1 cellular context compared by ENCODE assay signal in the genomic region with DNA sequence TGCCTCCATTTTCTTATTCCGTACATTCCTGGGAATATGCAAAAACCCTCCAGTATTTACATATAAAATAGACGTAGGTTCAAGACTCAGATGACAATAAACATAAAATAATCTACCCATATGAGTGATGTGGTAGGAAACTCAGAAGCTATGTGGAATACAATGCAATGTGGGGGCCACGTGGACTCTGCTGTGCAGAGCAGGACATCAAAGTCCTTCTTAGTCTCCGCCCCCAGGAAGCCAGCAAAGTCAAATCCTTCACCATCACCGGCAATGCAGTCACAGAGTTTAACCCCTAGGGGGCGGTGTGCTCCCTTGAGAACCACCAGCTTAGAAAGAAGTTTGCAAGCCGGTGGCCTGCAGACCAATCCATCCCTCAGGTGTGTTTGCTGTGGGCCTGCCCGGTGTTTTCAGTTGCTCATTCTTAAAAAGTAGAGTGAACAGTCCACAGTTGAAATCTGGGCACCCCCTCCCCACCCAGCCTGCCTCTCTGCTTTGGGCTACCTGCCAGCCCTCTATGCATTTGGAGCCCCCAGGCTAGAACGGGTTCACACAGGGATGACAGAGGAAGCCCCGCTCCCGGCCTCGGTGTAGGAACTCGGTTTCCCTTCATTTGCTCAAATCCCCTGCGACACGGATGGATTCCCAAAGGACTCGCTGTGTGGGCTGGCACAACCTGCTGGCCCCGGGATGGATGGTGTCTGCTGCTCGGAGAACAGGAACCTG.
A peak's percentile ranks its signal among the peaks of the same experiment; 100 is the strongest.
TF ChIP-seq lines count a peak whose summit lies in the region.

No MANE protein-coding gene starts in this region.

TF ChIP-seq in HepG2, 621 proteins besides CTCF, POLR2A, EP300 and RAD21 (continued from another document and continues in another):
- TF ChIP-seq, protein P1, sequence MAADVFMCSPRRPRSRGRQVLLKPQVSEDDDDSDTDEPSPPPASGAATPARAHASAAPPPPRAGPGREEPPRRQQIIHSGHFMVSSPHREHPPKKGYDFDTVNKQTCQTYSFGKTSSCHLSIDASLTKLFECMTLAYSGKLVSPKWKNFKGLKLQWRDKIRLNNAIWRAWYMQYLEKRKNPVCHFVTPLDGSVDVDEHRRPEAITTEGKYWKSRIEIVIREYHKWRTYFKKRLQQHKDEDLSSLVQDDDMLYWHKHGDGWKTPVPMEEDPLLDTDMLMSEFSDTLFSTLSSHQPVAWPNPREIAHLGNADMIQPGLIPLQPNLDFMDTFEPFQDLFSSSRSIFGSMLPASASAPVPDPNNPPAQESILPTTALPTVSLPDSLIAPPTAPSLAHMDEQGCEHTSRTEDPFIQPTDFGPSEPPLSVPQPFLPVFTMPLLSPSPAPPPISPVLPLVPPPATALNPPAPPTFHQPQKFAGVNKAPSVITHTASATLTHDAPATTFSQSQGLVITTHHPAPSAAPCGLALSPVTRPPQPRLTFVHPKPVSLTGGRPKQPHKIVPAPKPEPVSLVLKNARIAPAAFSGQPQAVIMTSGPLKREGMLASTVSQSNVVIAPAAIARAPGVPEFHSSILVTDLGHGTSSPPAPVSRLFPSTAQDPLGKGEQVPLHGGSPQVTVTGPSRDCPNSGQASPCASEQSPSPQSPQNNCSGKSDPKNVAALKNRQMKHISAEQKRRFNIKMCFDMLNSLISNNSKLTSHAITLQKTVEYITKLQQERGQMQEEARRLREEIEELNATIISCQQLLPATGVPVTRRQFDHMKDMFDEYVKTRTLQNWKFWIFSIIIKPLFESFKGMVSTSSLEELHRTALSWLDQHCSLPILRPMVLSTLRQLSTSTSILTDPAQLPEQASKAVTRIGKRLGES (CRISPR knock-in tag; IDR thresholded peaks at IDR 0.05; ENCODE audit: borderline replicate concordance): no peak
- TF ChIP-seq EEA1 (CRISPR knock-in tag; IDR thresholded peaks at IDR 0.05; ENCODE audit: borderline replicate concordance): no peak
- TF ChIP-seq, protein P2, sequence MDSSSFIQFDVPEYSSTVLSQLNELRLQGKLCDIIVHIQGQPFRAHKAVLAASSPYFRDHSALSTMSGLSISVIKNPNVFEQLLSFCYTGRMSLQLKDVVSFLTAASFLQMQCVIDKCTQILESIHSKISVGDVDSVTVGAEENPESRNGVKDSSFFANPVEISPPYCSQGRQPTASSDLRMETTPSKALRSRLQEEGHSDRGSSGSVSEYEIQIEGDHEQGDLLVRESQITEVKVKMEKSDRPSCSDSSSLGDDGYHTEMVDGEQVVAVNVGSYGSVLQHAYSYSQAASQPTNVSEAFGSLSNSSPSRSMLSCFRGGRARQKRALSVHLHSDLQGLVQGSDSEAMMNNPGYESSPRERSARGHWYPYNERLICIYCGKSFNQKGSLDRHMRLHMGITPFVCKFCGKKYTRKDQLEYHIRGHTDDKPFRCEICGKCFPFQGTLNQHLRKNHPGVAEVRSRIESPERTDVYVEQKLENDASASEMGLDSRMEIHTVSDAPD (CRISPR knock-in tag; IDR thresholded peaks at IDR 0.05): no peak
- peak; percentile 84 for TF ChIP-seq ZSCAN9 (CRISPR knock-in tag; IDR thresholded peaks at IDR 0.05; ENCODE audit: borderline replicate concordance)
- TF ChIP-seq, protein P3, sequence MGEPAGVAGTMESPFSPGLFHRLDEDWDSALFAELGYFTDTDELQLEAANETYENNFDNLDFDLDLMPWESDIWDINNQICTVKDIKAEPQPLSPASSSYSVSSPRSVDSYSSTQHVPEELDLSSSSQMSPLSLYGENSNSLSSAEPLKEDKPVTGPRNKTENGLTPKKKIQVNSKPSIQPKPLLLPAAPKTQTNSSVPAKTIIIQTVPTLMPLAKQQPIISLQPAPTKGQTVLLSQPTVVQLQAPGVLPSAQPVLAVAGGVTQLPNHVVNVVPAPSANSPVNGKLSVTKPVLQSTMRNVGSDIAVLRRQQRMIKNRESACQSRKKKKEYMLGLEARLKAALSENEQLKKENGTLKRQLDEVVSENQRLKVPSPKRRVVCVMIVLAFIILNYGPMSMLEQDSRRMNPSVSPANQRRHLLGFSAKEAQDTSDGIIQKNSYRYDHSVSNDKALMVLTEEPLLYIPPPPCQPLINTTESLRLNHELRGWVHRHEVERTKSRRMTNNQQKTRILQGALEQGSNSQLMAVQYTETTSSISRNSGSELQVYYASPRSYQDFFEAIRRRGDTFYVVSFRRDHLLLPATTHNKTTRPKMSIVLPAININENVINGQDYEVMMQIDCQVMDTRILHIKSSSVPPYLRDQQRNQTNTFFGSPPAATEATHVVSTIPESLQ (CRISPR knock-in tag; conservative IDR thresholded peaks at IDR 0.05): peak; percentile 55; the same call in 1 of the 2 replicates
- TF ChIP-seq, protein P4, sequence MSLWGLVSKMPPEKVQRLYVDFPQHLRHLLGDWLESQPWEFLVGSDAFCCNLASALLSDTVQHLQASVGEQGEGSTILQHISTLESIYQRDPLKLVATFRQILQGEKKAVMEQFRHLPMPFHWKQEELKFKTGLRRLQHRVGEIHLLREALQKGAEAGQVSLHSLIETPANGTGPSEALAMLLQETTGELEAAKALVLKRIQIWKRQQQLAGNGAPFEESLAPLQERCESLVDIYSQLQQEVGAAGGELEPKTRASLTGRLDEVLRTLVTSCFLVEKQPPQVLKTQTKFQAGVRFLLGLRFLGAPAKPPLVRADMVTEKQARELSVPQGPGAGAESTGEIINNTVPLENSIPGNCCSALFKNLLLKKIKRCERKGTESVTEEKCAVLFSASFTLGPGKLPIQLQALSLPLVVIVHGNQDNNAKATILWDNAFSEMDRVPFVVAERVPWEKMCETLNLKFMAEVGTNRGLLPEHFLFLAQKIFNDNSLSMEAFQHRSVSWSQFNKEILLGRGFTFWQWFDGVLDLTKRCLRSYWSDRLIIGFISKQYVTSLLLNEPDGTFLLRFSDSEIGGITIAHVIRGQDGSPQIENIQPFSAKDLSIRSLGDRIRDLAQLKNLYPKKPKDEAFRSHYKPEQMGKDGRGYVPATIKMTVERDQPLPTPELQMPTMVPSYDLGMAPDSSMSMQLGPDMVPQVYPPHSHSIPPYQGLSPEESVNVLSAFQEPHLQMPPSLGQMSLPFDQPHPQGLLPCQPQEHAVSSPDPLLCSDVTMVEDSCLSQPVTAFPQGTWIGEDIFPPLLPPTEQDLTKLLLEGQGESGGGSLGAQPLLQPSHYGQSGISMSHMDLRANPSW (CRISPR knock-in tag; IDR thresholded peaks at IDR 0.05; ENCODE audit: borderline replicate concordance): 0 out of 2 replicates have a peak, but pooled peaks have one; percentile 35
- peak; percentile 44; the same call in 1 of the 2 replicates for TF ChIP-seq FOXA3 (CRISPR knock-in tag; IDR thresholded peaks at IDR 0.05)
- no peak for TF ChIP-seq SPEN (CRISPR knock-in tag; IDR thresholded peaks at IDR 0.05; ENCODE audit: low read depth)
- TF ChIP-seq, protein P5, sequence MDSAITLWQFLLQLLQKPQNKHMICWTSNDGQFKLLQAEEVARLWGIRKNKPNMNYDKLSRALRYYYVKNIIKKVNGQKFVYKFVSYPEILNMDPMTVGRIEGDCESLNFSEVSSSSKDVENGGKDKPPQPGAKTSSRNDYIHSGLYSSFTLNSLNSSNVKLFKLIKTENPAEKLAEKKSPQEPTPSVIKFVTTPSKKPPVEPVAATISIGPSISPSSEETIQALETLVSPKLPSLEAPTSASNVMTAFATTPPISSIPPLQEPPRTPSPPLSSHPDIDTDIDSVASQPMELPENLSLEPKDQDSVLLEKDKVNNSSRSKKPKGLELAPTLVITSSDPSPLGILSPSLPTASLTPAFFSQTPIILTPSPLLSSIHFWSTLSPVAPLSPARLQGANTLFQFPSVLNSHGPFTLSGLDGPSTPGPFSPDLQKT (CRISPR knock-in tag; IDR thresholded peaks at IDR 0.05; ENCODE audit: borderline replicate concordance): no peak
- peak; percentile 79; the same call in 1 of the 2 replicates for TF ChIP-seq BRCA1 (CRISPR knock-in tag; IDR thresholded peaks at IDR 0.05)
- TF ChIP-seq ZNF20 (CRISPR knock-in tag; IDR thresholded peaks at IDR 0.05): no peak
- TF ChIP-seq ARHGAP35 (CRISPR knock-in tag; IDR thresholded peaks at IDR 0.05; ENCODE audit: borderline replicate concordance): peak; percentile 42; the same call in 1 of the 2 replicates
- no peak for TF ChIP-seq ZNF569 (CRISPR knock-in tag; IDR thresholded peaks at IDR 0.05; ENCODE audit: borderline replicate concordance)
- no peak for TF ChIP-seq ZNF746 (CRISPR knock-in tag; IDR thresholded peaks at IDR 0.05)
- peak; percentile 38; the same call in 1 of the 2 replicates for TF ChIP-seq ZIK1 (CRISPR knock-in tag; IDR thresholded peaks at IDR 0.05; ENCODE audit: borderline replicate concordance, low read depth)
- TF ChIP-seq, protein P6, sequence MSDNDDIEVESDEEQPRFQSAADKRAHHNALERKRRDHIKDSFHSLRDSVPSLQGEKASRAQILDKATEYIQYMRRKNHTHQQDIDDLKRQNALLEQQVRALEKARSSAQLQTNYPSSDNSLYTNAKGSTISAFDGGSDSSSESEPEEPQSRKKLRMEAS (IDR thresholded peaks at IDR 0.05): peak; percentile 97
- peak; percentile 72 for TF ChIP-seq ESRRA (CRISPR knock-in tag; IDR thresholded peaks at IDR 0.05; ENCODE audit: low read depth)
- peak; percentile 74; the same call in 1 of the 2 replicates for TF ChIP-seq ZNF788 (CRISPR knock-in tag; IDR thresholded peaks at IDR 0.05; ENCODE audit: borderline replicate concordance)
- TF ChIP-seq EED (CRISPR knock-in tag; IDR thresholded peaks at IDR 0.05): peak; percentile 80
- TF ChIP-seq FOXJ3 (CRISPR knock-in tag; IDR thresholded peaks at IDR 0.05; ENCODE audit: borderline replicate concordance): peak; percentile 61; the same call in 1 of the 2 replicates
- no peak for TF ChIP-seq ATF1 (CRISPR knock-in tag; IDR thresholded peaks at IDR 0.05)
- TF ChIP-seq, protein P7, sequence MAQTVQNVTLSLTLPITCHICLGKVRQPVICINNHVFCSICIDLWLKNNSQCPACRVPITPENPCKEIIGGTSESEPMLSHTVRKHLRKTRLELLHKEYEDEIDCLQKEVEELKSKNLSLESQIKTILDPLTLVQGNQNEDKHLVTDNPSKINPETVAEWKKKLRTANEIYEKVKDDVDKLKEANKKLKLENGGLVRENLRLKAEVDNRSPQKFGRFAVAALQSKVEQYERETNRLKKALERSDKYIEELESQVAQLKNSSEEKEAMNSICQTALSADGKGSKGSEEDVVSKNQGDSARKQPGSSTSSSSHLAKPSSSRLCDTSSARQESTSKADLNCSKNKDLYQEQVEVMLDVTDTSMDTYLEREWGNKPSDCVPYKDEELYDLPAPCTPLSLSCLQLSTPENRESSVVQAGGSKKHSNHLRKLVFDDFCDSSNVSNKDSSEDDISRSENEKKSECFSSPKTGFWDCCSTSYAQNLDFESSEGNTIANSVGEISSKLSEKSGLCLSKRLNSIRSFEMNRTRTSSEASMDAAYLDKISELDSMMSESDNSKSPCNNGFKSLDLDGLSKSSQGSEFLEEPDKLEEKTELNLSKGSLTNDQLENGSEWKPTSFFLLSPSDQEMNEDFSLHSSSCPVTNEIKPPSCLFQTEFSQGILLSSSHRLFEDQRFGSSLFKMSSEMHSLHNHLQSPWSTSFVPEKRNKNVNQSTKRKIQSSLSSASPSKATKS (CRISPR knock-in tag; IDR thresholded peaks at IDR 0.05): 0 out of 2 replicates have a peak, but pooled peaks have one; percentile 60
- 0 out of 2 replicates have a peak, but pooled peaks have one; percentile 31 for TF ChIP-seq ZNF44 (CRISPR knock-in tag; IDR thresholded peaks at IDR 0.05)
- TF ChIP-seq, protein P8, sequence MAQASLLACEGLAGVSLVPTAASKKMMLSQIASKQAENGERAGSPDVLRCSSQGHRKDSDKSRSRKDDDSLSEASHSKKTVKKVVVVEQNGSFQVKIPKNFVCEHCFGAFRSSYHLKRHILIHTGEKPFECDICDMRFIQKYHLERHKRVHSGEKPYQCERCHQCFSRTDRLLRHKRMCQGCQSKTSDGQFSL (CRISPR knock-in tag; IDR thresholded peaks at IDR 0.05): no peak; the same call in 1 of the 2 replicates
- peak; percentile 40; the same call in 1 of the 2 replicates for TF ChIP-seq ZNF607 (CRISPR knock-in tag; IDR thresholded peaks at IDR 0.05; ENCODE audit: borderline replicate concordance)
- peak; percentile 68; the same call in 1 of the 2 replicates for TF ChIP-seq NCOR1 (IDR thresholded peaks at IDR 0.05; ENCODE audit: borderline replicate concordance, low read length)
- peak; percentile 84 for TF ChIP-seq ZNF335 (CRISPR knock-in tag; IDR thresholded peaks at IDR 0.05)
- TF ChIP-seq ZBTB42 (CRISPR knock-in tag; IDR thresholded peaks at IDR 0.05): no peak
- peak; percentile 70; the same call in 1 of the 2 replicates for TF ChIP-seq STAT5B (CRISPR knock-in tag; IDR thresholded peaks at IDR 0.05)
- peak; percentile 81; the same call in 1 of the 2 replicates for TF ChIP-seq SMAD3 (CRISPR knock-in tag; IDR thresholded peaks at IDR 0.05)
- TF ChIP-seq ZNF124 (CRISPR knock-in tag; IDR thresholded peaks at IDR 0.05): peak; percentile 74; the same call in 1 of the 2 replicates
- no peak for TF ChIP-seq SNRNP70 (IDR thresholded peaks at IDR 0.05; ENCODE audit: low read depth, low read length)
- no peak for TF ChIP-seq ZBTB3 (CRISPR knock-in tag; IDR thresholded peaks at IDR 0.05; ENCODE audit: borderline replicate concordance, low read depth)
- TF ChIP-seq ZNF577 (CRISPR knock-in tag; IDR thresholded peaks at IDR 0.05; ENCODE audit: borderline replicate concordance, low read depth): no peak
- no peak for TF ChIP-seq ZNF703 (CRISPR knock-in tag; IDR thresholded peaks at IDR 0.05; ENCODE audit: borderline replicate concordance)
- TF ChIP-seq, protein P9, sequence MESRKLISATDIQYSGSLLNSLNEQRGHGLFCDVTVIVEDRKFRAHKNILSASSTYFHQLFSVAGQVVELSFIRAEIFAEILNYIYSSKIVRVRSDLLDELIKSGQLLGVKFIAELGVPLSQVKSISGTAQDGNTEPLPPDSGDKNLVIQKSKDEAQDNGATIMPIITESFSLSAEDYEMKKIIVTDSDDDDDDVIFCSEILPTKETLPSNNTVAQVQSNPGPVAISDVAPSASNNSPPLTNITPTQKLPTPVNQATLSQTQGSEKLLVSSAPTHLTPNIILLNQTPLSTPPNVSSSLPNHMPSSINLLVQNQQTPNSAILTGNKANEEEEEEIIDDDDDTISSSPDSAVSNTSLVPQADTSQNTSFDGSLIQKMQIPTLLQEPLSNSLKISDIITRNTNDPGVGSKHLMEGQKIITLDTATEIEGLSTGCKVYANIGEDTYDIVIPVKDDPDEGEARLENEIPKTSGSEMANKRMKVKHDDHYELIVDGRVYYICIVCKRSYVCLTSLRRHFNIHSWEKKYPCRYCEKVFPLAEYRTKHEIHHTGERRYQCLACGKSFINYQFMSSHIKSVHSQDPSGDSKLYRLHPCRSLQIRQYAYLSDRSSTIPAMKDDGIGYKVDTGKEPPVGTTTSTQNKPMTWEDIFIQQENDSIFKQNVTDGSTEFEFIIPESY (CRISPR knock-in tag; IDR thresholded peaks at IDR 0.05): peak; percentile 65
- TF ChIP-seq HNRNPH1 (optimal IDR thresholded peaks at IDR 0.05; ENCODE audit: low read depth, low read length): no peak
- TF ChIP-seq PHF21A (CRISPR knock-in tag; IDR thresholded peaks at IDR 0.05): peak; percentile 63; the same call in 1 of the 2 replicates
- no peak for TF ChIP-seq WIZ (CRISPR knock-in tag; IDR thresholded peaks at IDR 0.05)
- TF ChIP-seq NCOA2 (CRISPR knock-in tag; IDR thresholded peaks at IDR 0.05): peak; percentile 57
- TF ChIP-seq TSC22D2 (CRISPR knock-in tag; IDR thresholded peaks at IDR 0.05; ENCODE audit: borderline replicate concordance): 0 out of 2 replicates have a peak, but pooled peaks have one; percentile 44
- TF ChIP-seq ZNF382 (CRISPR knock-in tag; IDR thresholded peaks at IDR 0.05; ENCODE audit: borderline replicate concordance): no peak
- TF ChIP-seq ZFP90 (CRISPR knock-in tag; IDR thresholded peaks at IDR 0.05; ENCODE audit: borderline replicate concordance): no peak
- TF ChIP-seq FOXA1 (IDR thresholded peaks at IDR 0.05): no peak
- TF ChIP-seq FOXA1 (CRISPR knock-in tag; IDR thresholded peaks at IDR 0.05): peak; percentile 31; the same call in 1 of the 2 replicates
- TF ChIP-seq CENPT (CRISPR knock-in tag; IDR thresholded peaks at IDR 0.05; ENCODE audit: low read depth): no peak
- no peak for TF ChIP-seq ZBTB21 (CRISPR knock-in tag; IDR thresholded peaks at IDR 0.05)
- TF ChIP-seq MIXL1 (CRISPR knock-in tag; IDR thresholded peaks at IDR 0.05): peak; percentile 75
- TF ChIP-seq SOX5 (CRISPR knock-in tag; IDR thresholded peaks at IDR 0.05; ENCODE audit: borderline replicate concordance): peak; percentile 85
